ENCODE assay signal across 38 cellular contexts in genomic region chr4:127534041-127534440, GRCh38.
"Had no signal": no experiment of that assay in that cellular context is flagged by ENCODE, and none has a peak within 500 bp of the region (broad histone marks: within the 10 kb centered on the region; RNA-seq: fewer than 3 reads in every experiment).

No MANE protein-coding gene starts in this region.

- H3K4me3 Mint-ChIP-seq: activated naive CD4-positive, alpha-beta T cell treated with anti-CD3 and anti-CD28 coated beads for 36 hours; activated naive CD4-positive, alpha-beta T cell treated with anti-CD3 and anti-CD28 coated beads, Interleukin-2, amount 10 ng/mL, durations not matched to agents 7 days and 5 days; activated naive CD4-positive, alpha-beta T cell treated with anti-CD3 and anti-CD28 coated beads, Interleukin-2, amount 50 U/mL, for 24 hours; activated naive CD8-positive, alpha-beta T cell; activated naive CD8-positive, alpha-beta T cell treated with anti-CD3 and anti-CD28 coated beads for 36 hours; activated naive CD8-positive, alpha-beta T cell treated with anti-CD3 and anti-CD28 coated beads, Interleukin-2, amount 10 ng/mL, durations not matched to agents 7 days and 5 days; activated naive CD8-positive, alpha-beta T cell treated with anti-CD3 and anti-CD28 coated beads, Interleukin-2, amount 50 U/mL, for 24 hours; activated T-cell treated with anti-CD3 and anti-CD28 coated beads, Interleukin-2, amount 50 U/mL, for 24 hours; activated T-cell treated with anti-CD3 and anti-CD28 coated beads, Interleukin-2, amount 50 U/mL, for 4 hours; activated T-cell treated with anti-CD3 and anti-CD28 coated beads, Interleukin-2, amount 50 U/mL, for 72 hours; activated T-helper 1 cell treated with anti-CD3 and anti-CD28 coated beads, Interleukin-12 subunit alpha, Interleukin-12 subunit beta, Interleukin-2, Interleukin-4 antibody, amounts not matched to agents 30 ng/mL and 10 ng/mL and 1 ng/mL, durations not matched to agents 14 hours and 24 hours and 36 hours; activated T-helper 17 cell treated with anti-CD3 and anti-CD28 coated beads, Interleukin-2, amount 50 U/mL, for 72 hours; brain; central memory CD8-positive, alpha-beta T cell had no signal

- H3K9me3 Mint-ChIP-seq: activated naive CD4-positive, alpha-beta T cell treated with anti-CD3 and anti-CD28 coated beads for 36 hours; activated naive CD4-positive, alpha-beta T cell treated with anti-CD3 and anti-CD28 coated beads, Interleukin-2, amount 10 ng/mL, durations not matched to agents 7 days and 5 days; activated naive CD8-positive, alpha-beta T cell treated with anti-CD3 and anti-CD28 coated beads for 36 hours; activated naive CD8-positive, alpha-beta T cell treated with anti-CD3 and anti-CD28 coated beads, Interleukin-2, amount 10 ng/mL, durations not matched to agents 7 days and 5 days; activated T-cell treated with anti-CD3 and anti-CD28 coated beads, Interleukin-2, amount 50 U/mL, for 4 hours; activated T-cell treated with anti-CD3 and anti-CD28 coated beads, Interleukin-2, amount 50 U/mL, for 72 hours; activated T-helper 1 cell treated with anti-CD3 and anti-CD28 coated beads, Interleukin-12 subunit alpha, Interleukin-12 subunit beta, Interleukin-2, Interleukin-4 antibody, amounts not matched to agents 30 ng/mL and 10 ng/mL and 1 ng/mL, durations not matched to agents 14 hours and 24 hours and 36 hours; activated T-helper 17 cell treated with anti-CD3 and anti-CD28 coated beads, Interleukin-2, amount 50 U/mL, for 72 hours; activated T-helper 2 cell treated with anti-CD3 and anti-CD28 coated beads, Interferon-gamma antibody, Interleukin-2, Interleukin-4, amounts not matched to agents 10 μg/mL and 5 μg/mL and 100 μg/mL, durations not matched to agents 14 hours and 24 hours and 36 hours had no signal

- H3K27me3 ChIP-seq: adrenal gland, ascending aorta, body of pancreas, brain microvascular endothelial cell, breast epithelium, cardiac muscle cell had no signal

- H3K4me1 ChIP-seq: breast epithelium had no signal

- ATAC-seq: activated naive CD4-positive, alpha-beta T cell treated with anti-CD3 and anti-CD28 coated beads, Interleukin-2, amount 50 U/mL, for 72 hours; activated naive CD8-positive, alpha-beta T cell treated with anti-CD3 and anti-CD28 coated beads, Interleukin-2, amount 50 U/mL, for 24 hours; activated T-cell treated with anti-CD3 and anti-CD28 coated beads, Interleukin-2, amount 50 U/mL, for 4 hours; activated T-cell treated with anti-CD3 and anti-CD28 coated beads, Interleukin-2, amount 50 U/mL, for 72 hours; activated T-helper 17 cell treated with anti-CD3 and anti-CD28 coated beads, Interleukin-2, amount 50 U/mL, for 72 hours had no signal

- H3K27me3 Mint-ChIP-seq: activated naive CD4-positive, alpha-beta T cell treated with anti-CD3 and anti-CD28 coated beads, Interleukin-2, amount 10 ng/mL, durations not matched to agents 7 days and 5 days; activated naive CD8-positive, alpha-beta T cell treated with anti-CD3 and anti-CD28 coated beads, Interleukin-2, amount 50 U/mL, for 24 hours; central memory CD8-positive, alpha-beta T cell had no signal

- H3K27ac ChIP-seq: adrenal gland, ascending aorta, brain microvascular endothelial cell, breast epithelium, cardiac muscle cell had no signal

- H3K27ac Mint-ChIP-seq: activated naive CD4-positive, alpha-beta T cell treated with anti-CD3 and anti-CD28 coated beads for 36 hours; activated naive CD4-positive, alpha-beta T cell treated with anti-CD3 and anti-CD28 coated beads, Interleukin-2, amount 10 ng/mL, durations not matched to agents 7 days and 5 days; activated naive CD4-positive, alpha-beta T cell treated with anti-CD3 and anti-CD28 coated beads, Interleukin-2, amount 50 U/mL, for 24 hours; activated naive CD4-positive, alpha-beta T cell treated with anti-CD3 and anti-CD28 coated beads, Interleukin-2, amount 50 U/mL, for 72 hours; activated naive CD8-positive, alpha-beta T cell; activated naive CD8-positive, alpha-beta T cell treated with anti-CD3 and anti-CD28 coated beads for 36 hours; activated naive CD8-positive, alpha-beta T cell treated with anti-CD3 and anti-CD28 coated beads, Interleukin-2, amount 10 ng/mL, durations not matched to agents 7 days and 5 days; activated naive CD8-positive, alpha-beta T cell treated with anti-CD3 and anti-CD28 coated beads, Interleukin-2, amount 50 U/mL, for 24 hours; activated T-cell treated with anti-CD3 and anti-CD28 coated beads, Interleukin-2, amount 50 U/mL, for 24 hours; activated T-cell treated with anti-CD3 and anti-CD28 coated beads, Interleukin-2, amount 50 U/mL, for 72 hours; activated T-helper 1 cell treated with anti-CD3 and anti-CD28 coated beads, Interleukin-12 subunit alpha, Interleukin-12 subunit beta, Interleukin-2, Interleukin-4 antibody, amounts not matched to agents 30 ng/mL and 10 ng/mL and 1 ng/mL, durations not matched to agents 14 hours and 24 hours and 36 hours; activated T-helper 17 cell treated with anti-CD3 and anti-CD28 coated beads, Interleukin-2, amount 50 U/mL, for 72 hours; activated T-helper 2 cell treated with anti-CD3 and anti-CD28 coated beads, Interferon-gamma antibody, Interleukin-2, Interleukin-4, amounts not matched to agents 10 μg/mL and 5 μg/mL and 100 μg/mL, durations not matched to agents 14 hours and 24 hours and 36 hours; brain had no signal

- H3K9me3 ChIP-seq: adrenal gland, body of pancreas, breast epithelium had no signal

- DNase-seq: activated effector memory CD4-positive, alpha-beta T cell treated with anti-CD3 and anti-CD28 coated beads, Interleukin-2, amount 50 U/mL, for 16 hours; activated effector memory CD4-positive, alpha-beta T cell treated with Interleukin-2 at 50 U/mL for 16 hours; activated gamma-delta T cell treated with Interleukin-2 at 50 U/mL for 16 hours; activated naive CD4-positive, alpha-beta T cell; activated naive CD4-positive, alpha-beta T cell treated with anti-CD3 and anti-CD28 coated beads for 36 hours; activated naive CD4-positive, alpha-beta T cell treated with anti-CD3 and anti-CD28 coated beads, Interleukin-2, amount 10 ng/mL, durations not matched to agents 7 days and 5 days; activated naive CD4-positive, alpha-beta T cell treated with anti-CD3 and anti-CD28 coated beads, Interleukin-2, amount 50 U/mL, for 16 hours; activated naive CD4-positive, alpha-beta T cell treated with Interleukin-2 at 50 U/mL for 16 hours; activated naive CD8-positive, alpha-beta T cell treated with anti-CD3 and anti-CD28 coated beads for 36 hours; activated naive CD8-positive, alpha-beta T cell treated with anti-CD3 and anti-CD28 coated beads, Interleukin-2, amount 10 ng/mL, durations not matched to agents 7 days and 5 days; activated naive CD8-positive, alpha-beta T cell treated with anti-CD3 and anti-CD28 coated beads, Interleukin-2, amount 50 U/mL, for 24 hours; activated T-cell treated with anti-CD3 and anti-CD28 coated beads, Interleukin-2, amount 50 U/mL, for 1 hour; activated T-cell treated with anti-CD3 and anti-CD28 coated beads, Interleukin-2, amount 50 U/mL, for 24 hours; activated T-cell treated with anti-CD3 and anti-CD28 coated beads, Interleukin-2, amount 50 U/mL, for 4 hours; activated T-cell treated with anti-CD3 and anti-CD28 coated beads, Interleukin-2, amount 50 U/mL, for 48 hours; activated T-cell treated with anti-CD3 and anti-CD28 coated beads, Interleukin-2, amount 50 U/mL, for 72 hours; amniotic stem cell; amygdala; anterior cingulate cortex; brain microvascular endothelial cell; caudate nucleus; central memory CD4-positive, alpha-beta T cell; cerebellar nuclear complex had no signal

- H3K4me1 Mint-ChIP-seq: activated naive CD4-positive, alpha-beta T cell treated with anti-CD3 and anti-CD28 coated beads, Interleukin-2, amount 10 ng/mL, durations not matched to agents 7 days and 5 days; activated naive CD4-positive, alpha-beta T cell treated with anti-CD3 and anti-CD28 coated beads, Interleukin-2, amount 50 U/mL, for 24 hours; activated naive CD8-positive, alpha-beta T cell treated with anti-CD3 and anti-CD28 coated beads for 36 hours; activated naive CD8-positive, alpha-beta T cell treated with anti-CD3 and anti-CD28 coated beads, Interleukin-2, amount 10 ng/mL, durations not matched to agents 7 days and 5 days; activated naive CD8-positive, alpha-beta T cell treated with anti-CD3 and anti-CD28 coated beads, Interleukin-2, amount 50 U/mL, for 24 hours; activated T-helper 17 cell treated with anti-CD3 and anti-CD28 coated beads, Interleukin-2, amount 50 U/mL, for 72 hours; central memory CD8-positive, alpha-beta T cell had no signal

- H3K36me3 ChIP-seq: adrenal gland, ascending aorta, brain microvascular endothelial cell, breast epithelium, cardiac muscle cell had no signal

- H3K4me3 ChIP-seq: adrenal gland, ascending aorta, body of pancreas, breast epithelium, cardiac muscle cell had no signal

- FAIRE-seq: astrocyte, bronchial epithelial cell had no signal

- H3K36me3 Mint-ChIP-seq: activated naive CD4-positive, alpha-beta T cell treated with anti-CD3 and anti-CD28 coated beads, Interleukin-2, amount 10 ng/mL, durations not matched to agents 7 days and 5 days; activated naive CD4-positive, alpha-beta T cell treated with anti-CD3 and anti-CD28 coated beads, Interleukin-2, amount 50 U/mL, for 24 hours; activated naive CD4-positive, alpha-beta T cell treated with anti-CD3 and anti-CD28 coated beads, Interleukin-2, amount 50 U/mL, for 72 hours; activated naive CD8-positive, alpha-beta T cell; activated naive CD8-positive, alpha-beta T cell treated with anti-CD3 and anti-CD28 coated beads for 36 hours; activated naive CD8-positive, alpha-beta T cell treated with anti-CD3 and anti-CD28 coated beads, Interleukin-2, amount 10 ng/mL, durations not matched to agents 7 days and 5 days; brain had no signal
